ENCODE assay signal across 7 cellular contexts in genomic region chr11:120400564-120401364, GRCh38.
DNase-seq lines count a peak whose midpoint lies in the region; ATAC-seq and TF ChIP-seq lines count a peak whose summit lies in the region.

No MANE protein-coding gene starts in this region.

- no peaks in the 10 kb centered on the region for H3K36me3 ChIP-seq in suprapubic skin

- ATAC-seq in left ventricle myocardium superior (peak; percentile 79), GM21515 (IDR thresholded peaks at IDR 0.05; ENCODE audit: unreplicated experiment) (no peak)

- in situ Hi-C loops in GM13976 (cut with MboI; ENCODE audit: low sequenced_read_pairs, unreplicated experiment) = no loop called here

- no peak for TF ChIP-seq EP300 in suprapubic skin (IDR thresholded peaks at IDR 0.05)

- peak overlapping the region; percentile 17 for H3K4me3 ChIP-seq in suprapubic skin

- TF ChIP-seq CTCF in suprapubic skin (IDR thresholded peaks at IDR 0.05) = no peak
- TF ChIP-seq CTCF in GM13976 (IDR thresholded peaks at IDR 0.05; ENCODE audit: borderline replicate concordance, control extremely low read depth, extremely low read depth, insufficient read depth, missing control alignments) = no peak

- 21% methylated on average over 7 of the region's 7 CpGs for WGBS in suprapubic skin

- DNase-seq in HK-2 (ENCODE audit: unreplicated experiment) (peak; percentile 23), SW480 (ENCODE audit: low spot score) (peak; percentile 91), left ventricle myocardium superior (no peak), suprapubic skin (ENCODE audit: low spot score in 2 of 2) (no peak), GM13976 (ENCODE audit: low spot score) (no peak), NCI-H2171 (lab: John Stamatoyannopoulos, UW) (no peak)

- intact Hi-C loops in left ventricle myocardium superior (cut with micrococcal nuclease) = no loop called here

- H3K27me3 ChIP-seq in suprapubic skin = no peaks in the 10 kb centered on the region

- H3K9me3 ChIP-seq in suprapubic skin = no peaks in the 10 kb centered on the region

- H3K4me1 ChIP-seq in suprapubic skin = peaks cover 42% of the 10 kb centered on the region

- peak overlapping the region; percentile 15 for H3K27ac ChIP-seq in suprapubic skin

- TF ChIP-seq POLR2A in suprapubic skin (IDR thresholded peaks at IDR 0.05) = no peak

Comparison
In these comparisons a context has a peak if more than half of its experiments do, and no peak if none do; other contexts are left out.
1. DNase-seq: peak in HK-2 (single experiment) and SW480 (single experiment); none in left ventricle myocardium superior (single experiment), suprapubic skin (0 of 2), GM13976 (single experiment) and NCI-H2171 (single experiment).